In the genomic region with DNA sequence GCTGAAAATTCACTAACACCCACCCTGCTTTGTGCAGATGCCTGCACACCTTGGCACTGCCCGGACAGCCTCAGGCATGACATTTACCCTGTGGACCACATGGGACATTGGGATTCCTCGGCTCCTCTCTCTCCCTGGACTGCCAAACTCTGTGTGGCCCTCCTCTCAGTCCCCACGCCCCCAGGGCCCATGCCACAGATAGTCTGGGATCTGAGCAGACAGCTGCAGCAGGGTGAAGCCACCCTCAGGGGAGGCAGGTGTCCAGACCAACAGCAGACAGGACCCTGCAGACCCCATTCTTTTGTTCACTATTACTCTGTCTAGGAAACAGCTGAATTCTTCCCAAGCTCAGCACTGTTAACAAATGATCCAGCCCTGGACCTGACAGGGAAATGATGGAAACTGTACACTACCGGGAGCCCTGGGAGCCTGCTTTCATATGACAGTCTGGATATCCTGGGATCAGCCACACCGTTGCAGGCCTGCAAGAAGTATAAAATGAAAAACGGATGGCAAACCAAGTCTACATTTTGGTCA, we compare ENCODE assay signal across 24 cellular contexts.
DNase-seq lines count a peak whose midpoint lies in the region; ATAC-seq and TF ChIP-seq lines count a peak whose summit lies in the region.
"Had no signal": no experiment of that assay in that cellular context is flagged by ENCODE, and none has a peak within 500 bp of the region (broad histone marks: within the 10 kb centered on the region; RNA-seq: fewer than 3 reads in every experiment).

No MANE protein-coding gene starts in this region.

- in situ Hi-C loops in mammary epithelial cell (cut with MboI; ENCODE audit: low sequenced_read_pairs in 2 of 2) = no loop called here

- POLR2A ChIA-PET in CD8-positive, alpha-beta memory T cell (lab: Charles Lee) = no interaction called here

- TF ChIP-seq CTCF in brain (conservative IDR thresholded peaks at IDR 0.05) (no peak), osteoblast (IDR thresholded peaks at IDR 0.05; ENCODE audit: extremely low read depth, low read depth, low read length) (no peak), mammary epithelial cell (conservative IDR thresholded peaks at IDR 0.05 in 1 of 2, IDR thresholded peaks at IDR 0.05 in 1 of 2; ENCODE audit: extremely low read depth in 1 of 2, insufficient read depth in 1 of 2, low read depth in 1 of 2, low read length in 2 of 2) (no peak)

- no TSS peak for BruUV-seq in mammary epithelial cell (replicated peaks; lab: Mats Ljungman, UMichigan)

- H3K4me1 ChIP-seq in CD8-positive, alpha-beta memory T cell (ENCODE audit: insufficient read depth, low read length) = peaks cover 18% of the 10 kb centered on the region
- H3K4me1 ChIP-seq in osteoblast (ENCODE audit: insufficient read depth, low read length) (peaks cover 4% of the 10 kb centered on the region), mammary epithelial cell (ENCODE audit: insufficient read depth, low read length) (no peaks in the 10 kb centered on the region)
- H3K4me1 ChIP-seq: A549, adrenal gland, breast epithelium had no signal

- 95% methylated on average over 6 of the region's 6 CpGs for WGBS in mammary epithelial cell (ENCODE audit: low coverage, missing lambda C conversion rate)

- intact Hi-C loops in activated CD4-positive, alpha-beta T cell treated with anti-CD3 and anti-CD28 coated beads, Interleukin-2, amount 10 ng/mL, durations not matched to agents 24 days and 14 days (cut with micrococcal nuclease) = no loop called here
- intact Hi-C loops in mammary epithelial cell (cut with micrococcal nuclease) = no loop called here

- CTCF ChIA-PET in CD8-positive, alpha-beta memory T cell (lab: Charles Lee) = no interaction called here
- CTCF ChIA-PET in mammary epithelial cell (lab: Charles Lee; ENCODE audit: low non-redundant PET) = no interaction called here

- peaks cover 81% of the 10 kb centered on the region for H3K36me3 Mint-ChIP-seq in activated CD4-positive, alpha-beta T cell treated with anti-CD3 and anti-CD28 coated beads, Interleukin-2, amount 10 ng/mL, durations not matched to agents 24 days and 14 days (ENCODE audit: low read depth)
- H3K36me3 Mint-ChIP-seq in CD8-positive, alpha-beta memory T cell = peaks cover 3 to 99% (median 28%) of the 10 kb centered on the region in 3 donors
- H3K36me3 Mint-ChIP-seq in brain = peaks cover 34% of the 10 kb centered on the region

- dilution Hi-C loops in mammary epithelial cell (cut with HindIII; ENCODE audit: low sequenced_read_pairs) = no loop called here

- H3K4me3 Mint-ChIP-seq in activated CD4-positive, alpha-beta T cell treated with anti-CD3 and anti-CD28 coated beads, Interleukin-2, amount 10 ng/mL, durations not matched to agents 24 days and 14 days = no peak overlapping the region
- no peak overlapping the region for H3K4me3 Mint-ChIP-seq in CD8-positive, alpha-beta memory T cell
- no peak overlapping the region for H3K4me3 Mint-ChIP-seq in brain
- H3K4me3 Mint-ChIP-seq: activated CD4-positive, alpha-beta memory T cell treated with anti-CD3 and anti-CD28 coated beads for 36 hours had no signal

- no peak overlapping the region for H3K9ac ChIP-seq in mammary epithelial cell (ENCODE audit: insufficient read depth, low read length)
- H3K9ac ChIP-seq: GM23248 had no signal

- H3K4me2 ChIP-seq in osteoblast (ENCODE audit: insufficient read depth, low read length) = no peak overlapping the region
- no peak overlapping the region for H3K4me2 ChIP-seq in mammary epithelial cell (ENCODE audit: insufficient read depth, low read depth, low read length)
- H3K4me2 ChIP-seq: A549, smooth muscle cell had no signal

- H3K27me3 Mint-ChIP-seq in activated CD4-positive, alpha-beta T cell treated with anti-CD3 and anti-CD28 coated beads, Interleukin-2, amount 10 ng/mL, durations not matched to agents 24 days and 14 days = no peaks in the 10 kb centered on the region
- H3K27me3 Mint-ChIP-seq in CD8-positive, alpha-beta memory T cell = no peaks in the 10 kb centered on the region
- no peaks in the 10 kb centered on the region for H3K27me3 Mint-ChIP-seq in brain
- H3K27me3 Mint-ChIP-seq: activated CD4-positive, alpha-beta memory T cell treated with anti-CD3 and anti-CD28 coated beads for 36 hours had no signal

- H3K27me3 ChIP-seq in CD8-positive, alpha-beta memory T cell (ENCODE audit: insufficient read depth, low read length, poor library complexity, severe bottlenecking) = no peaks in the 10 kb centered on the region
- H3K27me3 ChIP-seq in osteoblast (ENCODE audit: insufficient read depth, low read length) = no peaks in the 10 kb centered on the region
- H3K27me3 ChIP-seq in mammary epithelial cell (ENCODE audit: insufficient read depth, low read length) = no peaks in the 10 kb centered on the region
- H3K27me3 ChIP-seq: adrenal gland, breast epithelium, heart right ventricle, MG63 had no signal

- no peaks in the 10 kb centered on the region for H3K9me3 Mint-ChIP-seq in activated CD4-positive, alpha-beta T cell treated with anti-CD3 and anti-CD28 coated beads, Interleukin-2, amount 10 ng/mL, durations not matched to agents 24 days and 14 days
- H3K9me3 Mint-ChIP-seq in CD8-positive, alpha-beta memory T cell = no peaks in the 10 kb centered on the region
- H3K9me3 Mint-ChIP-seq in brain = no peaks in the 10 kb centered on the region
- H3K9me3 Mint-ChIP-seq: activated CD4-positive, alpha-beta memory T cell treated with anti-CD3 and anti-CD28 coated beads for 36 hours had no signal

- H3K79me2 ChIP-seq in osteoblast (ENCODE audit: insufficient read depth, low read length) = no peaks in the 10 kb centered on the region
- peaks cover 5% of the 10 kb centered on the region for H3K79me2 ChIP-seq in mammary epithelial cell (ENCODE audit: insufficient read depth, low read length)

- peaks cover 9% of the 10 kb centered on the region for H4K20me1 ChIP-seq in osteoblast (ENCODE audit: insufficient read depth, low read length)
- H4K20me1 ChIP-seq in mammary epithelial cell (ENCODE audit: insufficient read depth, low read length) = no peaks in the 10 kb centered on the region

- H3K9me3 ChIP-seq in CD8-positive, alpha-beta memory T cell (ENCODE audit: low read length) = no peaks in the 10 kb centered on the region
- H3K9me3 ChIP-seq in osteoblast (ENCODE audit: low read depth, low read length) (no peaks in the 10 kb centered on the region), mammary epithelial cell (replicated peaks; ENCODE audit: insufficient read depth, low read length) (no peaks in the 10 kb centered on the region)
- H3K9me3 ChIP-seq: A549, adrenal gland, breast epithelium, heart right ventricle, MG63 had no signal

- H3K36me3 ChIP-seq in CD8-positive, alpha-beta memory T cell (ENCODE audit: insufficient read depth, low read length) = peaks cover 42% of the 10 kb centered on the region
- peaks cover 27% of the 10 kb centered on the region for H3K36me3 ChIP-seq in osteoblast (ENCODE audit: insufficient read depth, low read length)
- peaks cover 5% of the 10 kb centered on the region for H3K36me3 ChIP-seq in mammary epithelial cell (ENCODE audit: insufficient read depth, low read length)
- H3K36me3 ChIP-seq: breast epithelium had no signal

- no peak for DNase-seq in activated CD4-positive, alpha-beta T cell treated with anti-CD3 and anti-CD28 coated beads, Interleukin-2, amount 10 ng/mL, durations not matched to agents 24 days and 14 days
- no peak for DNase-seq in activated CD4-positive, alpha-beta T cell treated with anti-CD3 and anti-CD28 coated beads for 48 hours
- no peak for DNase-seq in CD8-positive, alpha-beta memory T cell
- DNase-seq in osteoblast (ENCODE audit: insufficient read length, low spot score, missing footprints) (peak; percentile 49), mammary epithelial cell (no peak)
- DNase-seq in activated CD4-positive, CD25-positive, alpha-beta regulatory T cell treated with anti-CD3 and anti-CD28 coated beads, Interleukin-2, amount 50 U/mL, for 72 hours = no peak
- DNase-seq: activated CD4-positive, alpha-beta memory T cell treated with anti-CD3 and anti-CD28 coated beads for 36 hours; activated T-cell treated with anti-CD3 and anti-CD28 coated beads, Interleukin-2, amount 50 U/mL, for 48 hours; adrenal gland; C1 segment of cervical spinal cord; DMS 273 treated with DMSO at 0.1 percent for 48 hours; GM23248; heart right ventricle; MG63; NCI-H1694; stimulated activated CD4-positive, alpha-beta T cell treated with anti-CD3 and anti-CD28 coated beads, Interleukin-4, amount 100 ng/mL, for 1 hour; SW 1271 had no signal

- no peak overlapping the region for H2AFZ ChIP-seq in osteoblast (ENCODE audit: low read length)
- no peak overlapping the region for H2AFZ ChIP-seq in mammary epithelial cell (ENCODE audit: low read depth, low read length)
- H2AFZ ChIP-seq: GM23248 had no signal

- peaks cover 55% of the 10 kb centered on the region for H3K4me1 Mint-ChIP-seq in activated CD4-positive, alpha-beta T cell treated with anti-CD3 and anti-CD28 coated beads, Interleukin-2, amount 10 ng/mL, durations not matched to agents 24 days and 14 days
- peaks cover 48 to 77% (median 65%) of the 10 kb centered on the region in 3 donors for H3K4me1 Mint-ChIP-seq in CD8-positive, alpha-beta memory T cell
- peaks cover 74% of the 10 kb centered on the region for H3K4me1 Mint-ChIP-seq in brain

- H3K27ac ChIP-seq in CD8-positive, alpha-beta memory T cell (ENCODE audit: low read depth, low read length) = no peak overlapping the region
- H3K27ac ChIP-seq in osteoblast (ENCODE audit: low read depth, low read length) (no peak overlapping the region), mammary epithelial cell (ENCODE audit: insufficient read depth, low read depth, low read length) (no peak overlapping the region)
- H3K27ac ChIP-seq: A549, adrenal gland, breast epithelium, coronary artery, GM23248, heart right ventricle had no signal

- H3K27ac Mint-ChIP-seq in activated CD4-positive, alpha-beta T cell treated with anti-CD3 and anti-CD28 coated beads, Interleukin-2, amount 10 ng/mL, durations not matched to agents 24 days and 14 days = peak overlapping the region; percentile 67
- H3K27ac Mint-ChIP-seq in CD8-positive, alpha-beta memory T cell = peak overlapping the region in 6 of 8 donors; percentile 52 to 98 (median 72)
- peak overlapping the region in 4 of 5 experiments; percentile 54 to 84 (median 72) for H3K27ac Mint-ChIP-seq in brain
- H3K27ac Mint-ChIP-seq: activated CD4-positive, alpha-beta memory T cell treated with anti-CD3 and anti-CD28 coated beads for 36 hours had no signal

- no peak for ATAC-seq in GM19452 (IDR thresholded peaks at IDR 0.05; ENCODE audit: unreplicated experiment)
- ATAC-seq: A549, heart right ventricle, left lobe of liver had no signal

- H3K4me3 ChIP-seq in CD8-positive, alpha-beta memory T cell (ENCODE audit: low read length) = no peak overlapping the region
- no peak overlapping the region for H3K4me3 ChIP-seq in osteoblast (ENCODE audit: insufficient read depth, low read length)
- no peak overlapping the region for H3K4me3 ChIP-seq in mammary epithelial cell (replicated peaks in 1 of 3; ENCODE audit: insufficient read depth in 1 of 3, low read depth in 2 of 3, low read length in 3 of 3)
- H3K4me3 ChIP-seq: A549, adrenal gland, breast epithelium, coronary artery, GM23248, heart right ventricle, MG63, smooth muscle cell had no signal
